In the genomic region with DNA sequence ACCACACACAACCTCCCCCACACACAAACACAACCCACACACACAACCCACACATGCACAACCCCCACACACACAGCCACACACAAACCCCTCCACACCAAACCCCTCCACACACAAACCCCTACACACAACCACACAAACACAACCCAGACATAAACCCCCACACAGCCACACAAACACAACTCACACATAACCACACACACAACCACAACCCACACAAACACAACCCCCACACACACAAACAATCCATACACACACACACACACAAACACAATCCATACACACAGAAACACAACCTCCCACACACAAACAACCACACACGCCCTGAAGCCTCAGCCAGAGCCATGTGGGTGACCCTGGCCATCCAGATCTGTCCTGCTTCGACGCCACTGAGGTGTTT, we compare ENCODE assay signal across 2 cellular contexts.
A peak's percentile ranks its signal among the peaks of the same experiment; 100 is the strongest.
TF ChIP-seq lines count a peak whose summit lies in the region.

No MANE protein-coding gene starts in this region.

TF ChIP-seq in GM12891, 5 proteins besides CTCF, POLR2A, EP300 and RAD21:
- TF ChIP-seq POLR2AphosphoS5 (IDR thresholded peaks at IDR 0.05; ENCODE audit: low read depth, low read length): no peak
- no peak for TF ChIP-seq POU2F2 (IDR thresholded peaks at IDR 0.05; ENCODE audit: low read depth, low read length)
- no peak for TF ChIP-seq SPI1 (IDR thresholded peaks at IDR 0.05; ENCODE audit: low read depth, low read length)
- TF ChIP-seq TAF1 (IDR thresholded peaks at IDR 0.05; ENCODE audit: low read depth, low read length): no peak

TF ChIP-seq in GM12878, 131 proteins besides CTCF, POLR2A, EP300 and RAD21:
- peak; percentile 40; the same call in 1 of the 2 replicates for TF ChIP-seq HDGF (IDR thresholded peaks at IDR 0.05)
- TF ChIP-seq RAD51 (IDR thresholded peaks at IDR 0.05): no peak
